Comparison of ENCODE assay signal across 25 cellular contexts in the genomic region with DNA sequence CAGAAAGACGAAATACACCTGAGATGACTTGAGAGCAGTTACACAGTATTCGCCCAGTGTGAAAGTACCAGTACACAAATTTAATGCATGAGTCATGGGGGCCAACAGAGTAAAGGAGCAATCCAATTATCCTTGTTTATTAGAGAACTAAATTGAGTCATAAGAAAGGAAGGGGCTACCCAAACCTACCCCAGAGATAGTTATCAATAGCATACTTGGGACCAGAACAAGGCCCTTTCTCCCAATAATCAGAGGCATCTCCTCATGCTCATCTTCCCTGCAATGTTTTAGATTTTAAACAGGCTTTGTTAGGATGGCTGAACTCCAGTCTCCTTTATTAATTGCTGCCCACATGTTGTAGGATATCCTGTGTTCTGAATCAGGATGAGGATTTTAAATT.
DNase-seq lines count a peak whose midpoint lies in the region; ATAC-seq, FAIRE-seq and TF ChIP-seq lines count a peak whose summit lies in the region.
"Had no signal": no experiment of that assay in that cellular context is flagged by ENCODE, and none has a peak within 500 bp of the region (broad histone marks: within the 10 kb centered on the region; RNA-seq: fewer than 3 reads in every experiment).

No MANE protein-coding gene starts in this region.

- H3K9me3 Mint-ChIP-seq in endothelial cell (ENCODE audit: unreplicated experiment), result no peaks in the 10 kb centered on the region
- H3K9me3 Mint-ChIP-seq in activated T-helper 2 cell treated with anti-CD3 and anti-CD28 coated beads, Interferon-gamma antibody, Interleukin-2, Interleukin-4, amounts not matched to agents 10 μg/mL and 5 μg/mL and 100 μg/mL, durations not matched to agents 14 hours and 24 hours and 36 hours, result peaks cover 4% of the 10 kb centered on the region

- POLR2A ChIA-PET in A549 (lab: Yijun Ruan, JAX), result no interaction called here
- POLR2A ChIA-PET in HEK293 (lab: Yijun Ruan, JAX), result no interaction called here

- TF ChIP-seq CTCF in A549 (IDR thresholded peaks at IDR 0.05), result no peak
- no peak for TF ChIP-seq CTCF in HEK293 (tag by site-specific recombination; IDR thresholded peaks at IDR 0.05)
- TF ChIP-seq CTCF in hepatocyte (IDR thresholded peaks at IDR 0.05; ENCODE audit: poor library complexity), result no peak
- no peak for TF ChIP-seq CTCF in lower lobe of right lung (IDR thresholded peaks at IDR 0.05)
- TF ChIP-seq CTCF in endothelial cell (IDR thresholded peaks at IDR 0.05; ENCODE audit: unreplicated experiment), result no peak

- H3K36me3 ChIP-seq in HEK293 (ENCODE audit: control insufficient read depth in 2 of 2, insufficient read depth in 1 of 2, low read length in 2 of 2) (no peaks in the 10 kb centered on the region), hepatocyte (replicated peaks; ENCODE audit: insufficient read depth, low read depth) (no peaks in the 10 kb centered on the region), lower lobe of right lung (no peaks in the 10 kb centered on the region)
- H3K36me3 ChIP-seq: breast epithelium, HAP-1, heart left ventricle, thoracic aorta had no signal

- H3K27ac ChIP-seq in A549 (no peak overlapping the region), HEK293 (ENCODE audit: extremely low read depth, low read depth, low read length) (no peak overlapping the region), hepatocyte (peak overlapping the region; percentile 62), lower lobe of right lung (no peak overlapping the region)
- H3K27ac ChIP-seq: breast epithelium, heart left ventricle, thoracic aorta had no signal

- TF ChIP-seq EP300 in A549 (IDR thresholded peaks at IDR 0.05), result no peak

- H3K4me1 ChIP-seq in A549, result peaks cover 17% of the 10 kb centered on the region
- peaks cover 10% of the 10 kb centered on the region for H3K4me1 ChIP-seq in HEK293 (ENCODE audit: control insufficient read depth, insufficient read depth, low read length)
- H3K4me1 ChIP-seq in hepatocyte (ENCODE audit: insufficient read depth), result no peaks in the 10 kb centered on the region
- no peaks in the 10 kb centered on the region for H3K4me1 ChIP-seq in lower lobe of right lung
- H3K4me1 ChIP-seq: breast epithelium, heart left ventricle had no signal

- CTCF ChIA-PET in A549 (lab: Yijun Ruan, JAX), result no interaction called here
- CTCF ChIA-PET in HEK293 (lab: Yijun Ruan, JAX), result no interaction called here

- WGBS in A549 (ENCODE audit: missing lambda C conversion rate), result 81% methylated on average over 2 of the region's 2 CpGs
- 79% methylated on average over 2 of the region's 2 CpGs for WGBS in hepatocyte (ENCODE audit: low lambda C conversion rate, missing lambda C conversion rate)

- H3K9me2 ChIP-seq in hepatocyte (replicated peaks; ENCODE audit: insufficient read depth), result no peaks in the 10 kb centered on the region

- H3K79me2 ChIP-seq in hepatocyte, result no peaks in the 10 kb centered on the region

- FAIRE-seq in A549 (lab: Jason Lieb, UNC), result no peak
- FAIRE-seq: colon, urothelium cell line had no signal

- TF ChIP-seq RAD21 in A549 (conservative IDR thresholded peaks at IDR 0.05 in 1 of 2, IDR thresholded peaks at IDR 0.05 in 1 of 2), result no peak

- H3K4me2 ChIP-seq in A549, result peak overlapping the region; percentile 54; the same call in 1 of the 3 replicates
- H3K4me2 ChIP-seq in hepatocyte, result peak overlapping the region; percentile 16

- no peak for ATAC-seq in A549
- no peak for ATAC-seq in activated CD4-positive, CD25-positive, alpha-beta regulatory T cell treated with anti-CD3 and anti-CD28 coated beads, Interleukin-2, amount 50 U/mL, for 24 hours
- ATAC-seq in lower lobe of right lung, result no peak
- ATAC-seq: CD8-positive, alpha-beta T cell; heart left ventricle; stimulated activated naive CD8-positive, alpha-beta T cell treated with anti-CD3 and anti-CD28 coated beads, Interleukin-15, Interleukin-2, amounts not matched to agents 100 U/mL and 50 U/mL, for 24 hours had no signal

- H4K20me1 ChIP-seq in hepatocyte (ENCODE audit: insufficient read depth, poor library complexity, severe bottlenecking), result no peaks in the 10 kb centered on the region

- H3K27me3 ChIP-seq in hepatocyte, result no peaks in the 10 kb centered on the region
- H3K27me3 ChIP-seq in lower lobe of right lung (ENCODE audit: low read depth), result no peaks in the 10 kb centered on the region
- H3K27me3 ChIP-seq: breast epithelium, heart left ventricle had no signal

- H3K36me3 Mint-ChIP-seq in endothelial cell (ENCODE audit: low read depth, unreplicated experiment), result no peaks in the 10 kb centered on the region
- no peaks in the 10 kb centered on the region for H3K36me3 Mint-ChIP-seq in activated T-helper 2 cell treated with anti-CD3 and anti-CD28 coated beads, Interferon-gamma antibody, Interleukin-2, Interleukin-4, amounts not matched to agents 10 μg/mL and 5 μg/mL and 100 μg/mL, durations not matched to agents 14 hours and 24 hours and 36 hours (ENCODE audit: low read depth)

- DNase-seq in A549 (ENCODE audit: low read depth in 1 of 2, low spot score in 1 of 2) (no peak), SK-N-DZ (ENCODE audit: low spot score) (peak; percentile 44), hepatocyte (ENCODE audit: low spot score) (no peak), lower lobe of right lung (no peak), endothelial cell (ENCODE audit: low spot score) (no peak)
- DNase-seq in activated T-helper 2 cell treated with anti-CD3 and anti-CD28 coated beads, Interferon-gamma antibody, Interleukin-2, Interleukin-4, amounts not matched to agents 10 μg/mL and 5 μg/mL and 100 μg/mL, durations not matched to agents 14 hours and 24 hours and 36 hours (ENCODE audit: low spot score), result no peak
- DNase-seq: activated CD4-positive, alpha-beta T cell treated with anti-CD3 and anti-CD28 coated beads for 48 hours; activated naive CD4-positive, alpha-beta T cell treated with Interleukin-2 at 50 U/mL for 16 hours; activated T-cell treated with anti-CD3 and anti-CD28 coated beads, Interleukin-2, amount 50 U/mL, for 48 hours; CD8-positive, alpha-beta T cell; effector CD8-positive, alpha-beta T cell; erythroblast; heart left ventricle; KG1; kidney glomerular epithelial cell; MM.1S; NCI-H774; stimulated activated naive CD8-positive, alpha-beta T cell treated with anti-CD3 and anti-CD28 coated beads, Interleukin-15, Interleukin-2, amounts not matched to agents 100 U/mL and 50 U/mL, for 24 hours had no signal

- H3K4me3 Mint-ChIP-seq in endothelial cell (ENCODE audit: unreplicated experiment), result no peak overlapping the region
- H3K4me3 Mint-ChIP-seq in activated T-helper 2 cell treated with anti-CD3 and anti-CD28 coated beads, Interferon-gamma antibody, Interleukin-2, Interleukin-4, amounts not matched to agents 10 μg/mL and 5 μg/mL and 100 μg/mL, durations not matched to agents 14 hours and 24 hours and 36 hours (ENCODE audit: low read depth), result no peak overlapping the region
- H3K4me3 Mint-ChIP-seq: CD8-positive, alpha-beta T cell had no signal

- H3K27ac Mint-ChIP-seq in endothelial cell (ENCODE audit: unreplicated experiment), result no peak overlapping the region
- H3K27ac Mint-ChIP-seq in activated T-helper 2 cell treated with anti-CD3 and anti-CD28 coated beads, Interferon-gamma antibody, Interleukin-2, Interleukin-4, amounts not matched to agents 10 μg/mL and 5 μg/mL and 100 μg/mL, durations not matched to agents 14 hours and 24 hours and 36 hours, result no peak overlapping the region
- H3K27ac Mint-ChIP-seq: CD8-positive, alpha-beta T cell had no signal

- no peaks in the 10 kb centered on the region for H3K9me3 ChIP-seq in A549
- H3K9me3 ChIP-seq in HEK293 (ENCODE audit: control insufficient read depth, insufficient read depth, low read depth, low read length), result no peaks in the 10 kb centered on the region
- no peaks in the 10 kb centered on the region for H3K9me3 ChIP-seq in hepatocyte (ENCODE audit: low read depth)
- H3K9me3 ChIP-seq in lower lobe of right lung, result no peaks in the 10 kb centered on the region
- H3K9me3 ChIP-seq: breast epithelium, HAP-1, heart left ventricle, thoracic aorta had no signal

- no peak overlapping the region for H2AFZ ChIP-seq in hepatocyte

- no peak for TF ChIP-seq POLR2A in A549 (IDR thresholded peaks at IDR 0.05; ENCODE audit: low read length)

- H3K4me3 ChIP-seq in A549, result no peak overlapping the region
- H3K4me3 ChIP-seq in HEK293 (ENCODE audit: low read depth, low read length), result no peak overlapping the region
- H3K4me3 ChIP-seq in hepatocyte, result no peak overlapping the region
- no peak overlapping the region for H3K4me3 ChIP-seq in lower lobe of right lung
- H3K4me3 ChIP-seq: breast epithelium, HAP-1, heart left ventricle, thoracic aorta had no signal

- intact Hi-C loops in lower lobe of right lung (cut with DNase I), result no loop called here
- intact Hi-C loops in activated T-helper 2 cell treated with anti-CD3 and anti-CD28 coated beads, Interferon-gamma antibody, Interleukin-2, Interleukin-4, amounts not matched to agents 10 μg/mL and 5 μg/mL and 100 μg/mL, durations not matched to agents 14 hours and 24 hours and 36 hours (cut with micrococcal nuclease), result no loop called here

- H3K27me3 Mint-ChIP-seq in endothelial cell (ENCODE audit: unreplicated experiment), result no peaks in the 10 kb centered on the region
- H3K27me3 Mint-ChIP-seq in activated T-helper 2 cell treated with anti-CD3 and anti-CD28 coated beads, Interferon-gamma antibody, Interleukin-2, Interleukin-4, amounts not matched to agents 10 μg/mL and 5 μg/mL and 100 μg/mL, durations not matched to agents 14 hours and 24 hours and 36 hours (ENCODE audit: low read depth), result no peaks in the 10 kb centered on the region

- H3K4me1 Mint-ChIP-seq in endothelial cell (ENCODE audit: unreplicated experiment), result peaks cover 10% of the 10 kb centered on the region
- H3K4me1 Mint-ChIP-seq in activated T-helper 2 cell treated with anti-CD3 and anti-CD28 coated beads, Interferon-gamma antibody, Interleukin-2, Interleukin-4, amounts not matched to agents 10 μg/mL and 5 μg/mL and 100 μg/mL, durations not matched to agents 14 hours and 24 hours and 36 hours (ENCODE audit: low read depth), result no peaks in the 10 kb centered on the region

TF ChIP-seq in A549, 52 proteins besides CTCF, POLR2A, EP300 and RAD21:
- TF ChIP-seq KDM5A (IDR thresholded peaks at IDR 0.05) (no peak), MAZ (IDR thresholded peaks at IDR 0.05; ENCODE audit: borderline replicate concordance, low read depth, low read length) (no peak), FOSL2 (IDR thresholded peaks at IDR 0.05) (no peak), FOSL2 (CRISPR knock-in tag; IDR thresholded peaks at IDR 0.05) (peak; percentile 9; the same call in 1 of the 2 replicates)

TF ChIP-seq in HEK293, 187 proteins besides CTCF, POLR2A, EP300 and RAD21:
- TF ChIP-seq PRDM1 (tag by site-specific recombination; IDR thresholded peaks at IDR 0.05) (peak; percentile 32; the same call in 1 of the 2 replicates), ZNF555 (tag by site-specific recombination; conservative IDR thresholded peaks at IDR 0.05) (no peak)
